In genomic region chr2:238440767-238441166, GRCh38 we compare ENCODE assay signal across 1 cellular context.
TF ChIP-seq lines count a peak whose summit lies in the region.

No MANE protein-coding gene starts in this region.

TF ChIP-seq in IMR-90, 13 proteins besides CTCF, POLR2A, EP300 and RAD21 (continued from another document):
- no peak for TF ChIP-seq CHD1 (IDR thresholded peaks at IDR 0.05; ENCODE audit: low read depth, low read length)
- TF ChIP-seq BHLHE40 (IDR thresholded peaks at IDR 0.05; ENCODE audit: low read depth, low read length): no peak
- no peak for TF ChIP-seq RFX5 (IDR thresholded peaks at IDR 0.05; ENCODE audit: low read depth, low read length)
- no peak for TF ChIP-seq MAFK (IDR thresholded peaks at IDR 0.05; ENCODE audit: low read depth, low read length)
- TF ChIP-seq RCOR1 (IDR thresholded peaks at IDR 0.05; ENCODE audit: insufficient replicate concordance, low read length): no peak
- no peak for TF ChIP-seq ELK1 (IDR thresholded peaks at IDR 0.05; ENCODE audit: borderline replicate concordance, low read depth, low read length)
- no peak for TF ChIP-seq CEBPB (IDR thresholded peaks at IDR 0.05; ENCODE audit: low read depth, low read length)
- TF ChIP-seq FOS (IDR thresholded peaks at IDR 0.05; ENCODE audit: low read depth, low read length): no peak
- no peak for TF ChIP-seq USF2 (IDR thresholded peaks at IDR 0.05; ENCODE audit: low read depth, low read length)
TF ChIP-seq in IMR-90: peak in this region for 0.
